Comparison of ENCODE assay signal across 8 cellular contexts in genomic region chr7:95676691-95677090, GRCh38.
"Had no signal": no experiment of that assay in that cellular context is flagged by ENCODE, and none has a peak within 500 bp of the region (broad histone marks: within the 10 kb centered on the region; RNA-seq: fewer than 3 reads in every experiment).

No MANE protein-coding gene starts in this region.

- H3K9me3 Mint-ChIP-seq: IgD-negative memory B cell had no signal

- H3K27me3 Mint-ChIP-seq: IgD-negative memory B cell had no signal

- H3K4me3 ChIP-seq: K562 had no signal

- ATAC-seq: HepG2, K562 had no signal

- H3K4me3 Mint-ChIP-seq: IgD-negative memory B cell had no signal

- FAIRE-seq: HepG2, HTR-8/SVneo, K562 had no signal

- H3K36me3 Mint-ChIP-seq: IgD-negative memory B cell had no signal

- DNase-seq: IMR-90, KBM-7, KG1 had no signal

- H3K27ac Mint-ChIP-seq: IgD-negative memory B cell had no signal

- H3K27ac ChIP-seq: HL-60 had no signal
